ENCODE assay signal across 12 cellular contexts in genomic region chr16:87145181-87146176, GRCh38.
DNase-seq lines count a peak whose midpoint lies in the region; ATAC-seq, FAIRE-seq and TF ChIP-seq lines count a peak whose summit lies in the region.
"Had no signal": no experiment of that assay in that cellular context is flagged by ENCODE, and none has a peak within 500 bp of the region (broad histone marks: within the 10 kb centered on the region; RNA-seq: fewer than 3 reads in every experiment).

No MANE protein-coding gene starts in this region.

- H3K79me2 ChIP-seq in astrocyte (ENCODE audit: insufficient read depth, low read length) (no peaks in the 10 kb centered on the region), smooth muscle cell (ENCODE audit: low read depth) (no peaks in the 10 kb centered on the region)

- FAIRE-seq in astrocyte (lab: Jason Lieb, UNC) = peak; percentile 52

- H3K27me3 Mint-ChIP-seq in astrocyte (ENCODE audit: low read depth, unreplicated experiment) = peaks cover 12% of the 10 kb centered on the region
- H3K27me3 Mint-ChIP-seq in nephron progenitor cell (ENCODE audit: low read depth, poor library complexity) = peaks cover 8% of the 10 kb centered on the region

- H3K4me3 Mint-ChIP-seq in astrocyte (ENCODE audit: unreplicated experiment) (no peak overlapping the region), nephron progenitor cell (no peak overlapping the region)
- H3K4me3 Mint-ChIP-seq: naive thymus-derived CD4-positive, alpha-beta T cell had no signal

- TF ChIP-seq CTCF in astrocyte (IDR thresholded peaks at IDR 0.05; ENCODE audit: insufficient read depth, low read depth, low read length) = peak; percentile 19
- no peak for TF ChIP-seq CTCF in nephron progenitor cell (IDR thresholded peaks at IDR 0.05)
- no peak for TF ChIP-seq CTCF in smooth muscle cell (IDR thresholded peaks at IDR 0.05; ENCODE audit: borderline replicate concordance, insufficient read depth, poor library complexity, severe bottlenecking)

- H3K27me3 ChIP-seq in MG63 (no peaks in the 10 kb centered on the region), astrocyte (ENCODE audit: insufficient read depth, low read length) (no peaks in the 10 kb centered on the region), smooth muscle cell (ENCODE audit: low read depth) (no peaks in the 10 kb centered on the region)
- H3K27me3 ChIP-seq: Peyer's patch, stomach had no signal

- H3K9ac ChIP-seq in astrocyte (ENCODE audit: low read length) = no peak overlapping the region
- H3K9ac ChIP-seq in smooth muscle cell (ENCODE audit: low read depth) = no peak overlapping the region

- no peaks in the 10 kb centered on the region for H3K36me3 ChIP-seq in MG63
- H3K36me3 ChIP-seq in astrocyte (ENCODE audit: insufficient read depth, low read length) = no peaks in the 10 kb centered on the region
- H3K36me3 ChIP-seq in smooth muscle cell (ENCODE audit: low read depth) = no peaks in the 10 kb centered on the region
- H3K36me3 ChIP-seq: Peyer's patch, stomach had no signal

- H3K9me3 ChIP-seq in MG63 (no peaks in the 10 kb centered on the region), astrocyte (ENCODE audit: insufficient read depth, low read depth, low read length) (no peaks in the 10 kb centered on the region), smooth muscle cell (replicated peaks; ENCODE audit: low read depth) (no peaks in the 10 kb centered on the region)
- H3K9me3 ChIP-seq: Peyer's patch had no signal

- DNase-seq in H4 (ENCODE audit: low spot score) = peak; percentile 99
- DNase-seq in MG63 = peak; percentile 91
- DNase-seq in astrocyte (ENCODE audit: low read depth) = peak; percentile 93
- no peak for DNase-seq in nephron progenitor cell
- no peak for DNase-seq in smooth muscle cell (lab: John Stamatoyannopoulos, UW; ENCODE audit: unreplicated experiment)
- no peak for DNase-seq in NCI-H2227 (lab: John Stamatoyannopoulos, UW; ENCODE audit: unreplicated experiment)
- DNase-seq: DMS79 treated with DMSO at 0.1 percent for 48 hours; naive thymus-derived CD4-positive, alpha-beta T cell; NCI-H1105; Peyer's patch; stomach had no signal

- peak overlapping the region; percentile 18 for H3K27ac ChIP-seq in astrocyte (ENCODE audit: low read depth, low read length)
- H3K27ac ChIP-seq in smooth muscle cell (ENCODE audit: low read depth) = no peak overlapping the region
- H3K27ac ChIP-seq: Peyer's patch, stomach had no signal

- H3K36me3 Mint-ChIP-seq in astrocyte (ENCODE audit: low read depth, unreplicated experiment) (no peaks in the 10 kb centered on the region), nephron progenitor cell (ENCODE audit: low read depth) (peaks cover 9% of the 10 kb centered on the region)

- no peak for ATAC-seq in GM21447 (IDR thresholded peaks at IDR 0.05; ENCODE audit: unreplicated experiment)
- ATAC-seq: naive thymus-derived CD4-positive, alpha-beta T cell had no signal

- H3K4me3 ChIP-seq in MG63 = no peak overlapping the region
- H3K4me3 ChIP-seq in astrocyte (ENCODE audit: insufficient read depth, low read depth, low read length) = no peak overlapping the region
- H3K4me3 ChIP-seq in smooth muscle cell = no peak overlapping the region
- H3K4me3 ChIP-seq: Peyer's patch, stomach had no signal

- H3K4me1 ChIP-seq in astrocyte (ENCODE audit: insufficient read depth, low read length) = peaks cover 21% of the 10 kb centered on the region
- no peaks in the 10 kb centered on the region for H3K4me1 ChIP-seq in smooth muscle cell (ENCODE audit: low read depth)
- H3K4me1 ChIP-seq: Peyer's patch, stomach had no signal

- H3K4me2 ChIP-seq in astrocyte (ENCODE audit: low read length) (peak overlapping the region; percentile 27), smooth muscle cell (no peak overlapping the region)

- H4K20me1 ChIP-seq in astrocyte (ENCODE audit: insufficient read depth, low read length) (no peaks in the 10 kb centered on the region), smooth muscle cell (ENCODE audit: low read depth) (no peaks in the 10 kb centered on the region)

- 84% methylated on average over 23 of the region's 24 CpGs for WGBS in smooth muscle cell (ENCODE audit: low lambda C conversion rate)

- H3K9me3 Mint-ChIP-seq in astrocyte (ENCODE audit: unreplicated experiment) (peaks cover 10% of the 10 kb centered on the region), nephron progenitor cell (peaks cover 32% of the 10 kb centered on the region)

- H2AFZ ChIP-seq in astrocyte (ENCODE audit: low read depth, low read length) (peak overlapping the region; percentile 42), smooth muscle cell (ENCODE audit: low read depth) (no peak overlapping the region)

- H3K4me1 Mint-ChIP-seq in astrocyte (ENCODE audit: low read depth, unreplicated experiment) (no peaks in the 10 kb centered on the region), nephron progenitor cell (peaks cover 43% of the 10 kb centered on the region)
- H3K4me1 Mint-ChIP-seq: naive thymus-derived CD4-positive, alpha-beta T cell had no signal

- no peaks in the 10 kb centered on the region for H3F3A ChIP-seq in smooth muscle cell (ENCODE audit: low read depth)

- H3K27ac Mint-ChIP-seq in astrocyte (ENCODE audit: unreplicated experiment) (no peak overlapping the region), nephron progenitor cell (peak overlapping the region; percentile 60)
- H3K27ac Mint-ChIP-seq: naive thymus-derived CD4-positive, alpha-beta T cell had no signal

Comparison
In these comparisons a context has a peak if more than half of its experiments do, and no peak if none do; other contexts are left out.
1. DNase-seq: peak in H4 (single experiment), MG63 (single experiment) and astrocyte (single experiment); none in nephron progenitor cell (single experiment), smooth muscle cell (single experiment) and NCI-H2227 (single experiment).